In the genomic region with DNA sequence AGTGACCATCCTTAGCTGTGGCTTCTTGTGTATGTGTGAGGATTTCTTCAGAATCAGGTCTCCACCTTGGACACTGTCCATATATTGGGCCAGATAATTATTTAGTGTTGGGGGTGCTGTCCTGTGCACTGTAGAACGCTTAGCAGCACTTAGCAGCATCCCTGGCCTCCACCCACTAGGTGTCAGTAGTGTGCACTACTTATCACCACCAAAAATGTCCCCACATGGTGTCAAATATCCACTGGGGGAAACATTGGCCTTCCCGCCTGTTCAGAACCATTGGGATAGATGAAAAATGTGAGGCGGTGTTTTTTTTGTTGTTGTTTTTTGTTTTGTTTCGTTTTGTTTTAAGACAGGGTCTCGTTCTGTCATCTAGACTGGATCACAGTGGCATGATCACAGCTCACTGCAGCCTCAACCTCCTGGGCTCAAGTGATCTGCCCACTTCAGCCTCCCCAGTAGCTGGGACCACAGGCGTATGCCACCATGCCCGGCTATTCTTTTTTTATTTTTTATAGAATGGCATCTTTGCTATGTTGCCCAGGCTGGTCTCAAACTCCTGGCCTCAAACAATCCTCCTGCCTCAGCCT, we compare ENCODE assay signal across 8 cellular contexts.
DNase-seq lines count a peak whose midpoint lies in the region; ATAC-seq, FAIRE-seq and TF ChIP-seq lines count a peak whose summit lies in the region.

No MANE protein-coding gene starts in this region.

- peaks cover 21% of the 10 kb centered on the region for H3K27me3 Mint-ChIP-seq in CD4-positive, CD25-positive, alpha-beta regulatory T cell
- peaks cover 4% of the 10 kb centered on the region for H3K27me3 Mint-ChIP-seq in activated T-helper 2 cell treated with anti-CD3 and anti-CD28 coated beads, Interferon-gamma antibody, Interleukin-2, Interleukin-4, amounts not matched to agents 10 μg/mL and 5 μg/mL and 100 μg/mL, durations not matched to agents 14 hours and 24 hours and 36 hours (ENCODE audit: low read depth)

- peaks cover 0 to 1% (median 0%) of the 10 kb centered on the region in 7 donors for H3K9me3 Mint-ChIP-seq in CD4-positive, CD25-positive, alpha-beta regulatory T cell
- H3K9me3 Mint-ChIP-seq in activated T-helper 2 cell treated with anti-CD3 and anti-CD28 coated beads, Interferon-gamma antibody, Interleukin-2, Interleukin-4, amounts not matched to agents 10 μg/mL and 5 μg/mL and 100 μg/mL, durations not matched to agents 14 hours and 24 hours and 36 hours = no peaks in the 10 kb centered on the region

- TF ChIP-seq POLR2A in HepG2 (IDR thresholded peaks at IDR 0.05; ENCODE audit: insufficient read depth in 1 of 2, low read depth in 2 of 2, low read length in 2 of 2) = no peak
- no peak for TF ChIP-seq POLR2A in lower leg skin (IDR thresholded peaks at IDR 0.05)

- FAIRE-seq in HepG2 (lab: Jason Lieb, UNC) = peak; percentile 76

- H3K36me3 Mint-ChIP-seq in CD4-positive, CD25-positive, alpha-beta regulatory T cell = no peaks in the 10 kb centered on the region
- H3K36me3 Mint-ChIP-seq in activated T-helper 2 cell treated with anti-CD3 and anti-CD28 coated beads, Interferon-gamma antibody, Interleukin-2, Interleukin-4, amounts not matched to agents 10 μg/mL and 5 μg/mL and 100 μg/mL, durations not matched to agents 14 hours and 24 hours and 36 hours (ENCODE audit: low read depth) = no peaks in the 10 kb centered on the region

- peak in 1 of 2 donors; percentile 44 for ATAC-seq in CD4-positive, CD25-positive, alpha-beta regulatory T cell (ENCODE audit: low read depth in 2 of 2)
- ATAC-seq in GM19351 (IDR thresholded peaks at IDR 0.05; ENCODE audit: unreplicated experiment) (peak; percentile 86), HG03378 (IDR thresholded peaks at IDR 0.05; ENCODE audit: unreplicated experiment) (peak; percentile 93), HepG2 (peak; percentile 87), HG03095 (IDR thresholded peaks at IDR 0.05; ENCODE audit: unreplicated experiment) (no peak)

- peak; percentile 8 to 44 (median 8) for DNase-seq in CD4-positive, CD25-positive, alpha-beta regulatory T cell
- DNase-seq in WERI-Rb-1 = peak; percentile 60
- peak; percentile 16 for DNase-seq in HepG2 (ENCODE audit: low spot score)
- no peak for DNase-seq in lower leg skin (ENCODE audit: low spot score in 2 of 2)
- no peak for DNase-seq in activated T-helper 2 cell treated with anti-CD3 and anti-CD28 coated beads, Interferon-gamma antibody, Interleukin-2, Interleukin-4, amounts not matched to agents 10 μg/mL and 5 μg/mL and 100 μg/mL, durations not matched to agents 14 hours and 24 hours and 36 hours (ENCODE audit: low spot score)

- H4K20me1 ChIP-seq in HepG2 (ENCODE audit: insufficient read depth, low read length) = no peaks in the 10 kb centered on the region

- no peaks in the 10 kb centered on the region for H3K27me3 ChIP-seq in CD4-positive, CD25-positive, alpha-beta regulatory T cell (ENCODE audit: control insufficient read depth, insufficient read depth, low read length)
- H3K27me3 ChIP-seq in WERI-Rb-1 (ENCODE audit: insufficient read depth, low read depth, severe bottlenecking) (no peaks in the 10 kb centered on the region), HepG2 (ENCODE audit: control insufficient read depth in 1 of 2, insufficient read depth in 2 of 2, low read length in 2 of 2) (peaks cover 0 to 3% of the 10 kb centered on the region in 2 experiments; a peak in 1 of 5 replicates)

- no peak for TF ChIP-seq RAD21 in HepG2 (CRISPR knock-in tag; IDR thresholded peaks at IDR 0.05)

- H3K4me3 ChIP-seq in CD4-positive, CD25-positive, alpha-beta regulatory T cell (ENCODE audit: low read depth, low read length) = no peak overlapping the region
- no peak overlapping the region for H3K4me3 ChIP-seq in WERI-Rb-1 (ENCODE audit: low read depth, low read length)
- no peak overlapping the region for H3K4me3 ChIP-seq in HepG2 (replicated peaks in 1 of 3; ENCODE audit: insufficient read depth in 1 of 3, low read depth in 2 of 3, low read length in 3 of 3)
- no peak overlapping the region for H3K4me3 ChIP-seq in lower leg skin (ENCODE audit: low read depth, poor library complexity, severe bottlenecking)

- no peaks in the 10 kb centered on the region for H3K9me3 ChIP-seq in CD4-positive, CD25-positive, alpha-beta regulatory T cell (ENCODE audit: control insufficient read depth in 2 of 2, low read length in 2 of 2)
- H3K9me3 ChIP-seq in WERI-Rb-1 (ENCODE audit: severe bottlenecking) (peaks cover 2% of the 10 kb centered on the region), HepG2 (ENCODE audit: low read length) (no peaks in the 10 kb centered on the region)

- TF ChIP-seq CTCF in WERI-Rb-1 (IDR thresholded peaks at IDR 0.05; ENCODE audit: low read depth, low read length) (peak; percentile 77), HepG2 (CRISPR knock-in tag; IDR thresholded peaks at IDR 0.05) (peak; percentile 53), lower leg skin (IDR thresholded peaks at IDR 0.05) (no peak)

- H3K36me3 ChIP-seq in CD4-positive, CD25-positive, alpha-beta regulatory T cell (ENCODE audit: control insufficient read depth, insufficient read depth, low read length) = no peaks in the 10 kb centered on the region
- H3K36me3 ChIP-seq in WERI-Rb-1 = no peaks in the 10 kb centered on the region
- no peaks in the 10 kb centered on the region for H3K36me3 ChIP-seq in HepG2 (replicated peaks in 1 of 2; ENCODE audit: control insufficient read depth in 1 of 2, insufficient read depth in 2 of 2, low read length in 2 of 2)

- no TSS peak for BruUV-seq in HepG2 (replicated peaks; lab: Mats Ljungman, UMichigan)

- H3K4me3 Mint-ChIP-seq in CD4-positive, CD25-positive, alpha-beta regulatory T cell = no peak overlapping the region
- no peak overlapping the region for H3K4me3 Mint-ChIP-seq in activated T-helper 2 cell treated with anti-CD3 and anti-CD28 coated beads, Interferon-gamma antibody, Interleukin-2, Interleukin-4, amounts not matched to agents 10 μg/mL and 5 μg/mL and 100 μg/mL, durations not matched to agents 14 hours and 24 hours and 36 hours (ENCODE audit: low read depth)

- H2AFZ ChIP-seq in HepG2 (ENCODE audit: low read length) = no peak overlapping the region

- H3K4me1 ChIP-seq in CD4-positive, CD25-positive, alpha-beta regulatory T cell (ENCODE audit: control insufficient read depth, insufficient read depth, low read length, poor library complexity, severe bottlenecking) = no peaks in the 10 kb centered on the region
- no peaks in the 10 kb centered on the region for H3K4me1 ChIP-seq in HepG2 (ENCODE audit: insufficient read depth, low read length)

- H3K27ac Mint-ChIP-seq in CD4-positive, CD25-positive, alpha-beta regulatory T cell = no peak overlapping the region
- no peak overlapping the region for H3K27ac Mint-ChIP-seq in activated T-helper 2 cell treated with anti-CD3 and anti-CD28 coated beads, Interferon-gamma antibody, Interleukin-2, Interleukin-4, amounts not matched to agents 10 μg/mL and 5 μg/mL and 100 μg/mL, durations not matched to agents 14 hours and 24 hours and 36 hours

- in situ Hi-C loops in HepG2 (cut with HindIII; ENCODE audit: extremely low pct_ligation_motif_present, low pct_unique_long_range_greater_than_20kb) = no loop called here

- H3K79me2 ChIP-seq in HepG2 (ENCODE audit: insufficient read depth, low read length) = no peaks in the 10 kb centered on the region

- CTCF ChIA-PET in HepG2 (lab: Yijun Ruan, JAX; ENCODE audit: low intra/inter-chr PET ratio, low total read pairs) = no interaction called here

- H3K4me1 Mint-ChIP-seq in CD4-positive, CD25-positive, alpha-beta regulatory T cell = peaks cover 0 to 5% (median 0%) of the 10 kb centered on the region in 4 donors
- peaks cover 6% of the 10 kb centered on the region for H3K4me1 Mint-ChIP-seq in activated T-helper 2 cell treated with anti-CD3 and anti-CD28 coated beads, Interferon-gamma antibody, Interleukin-2, Interleukin-4, amounts not matched to agents 10 μg/mL and 5 μg/mL and 100 μg/mL, durations not matched to agents 14 hours and 24 hours and 36 hours (ENCODE audit: low read depth)

- TF ChIP-seq EP300 in HepG2 (IDR thresholded peaks at IDR 0.05; ENCODE audit: low read depth in 2 of 2, low read length in 2 of 2) (no peak), HepG2 (CRISPR knock-in tag; IDR thresholded peaks at IDR 0.05; ENCODE audit: borderline replicate concordance) (no peak)

- POLR2A ChIA-PET in HepG2 (lab: Yijun Ruan, JAX) = no interaction called here

- no peak overlapping the region for H3K4me2 ChIP-seq in HepG2 (ENCODE audit: low read depth, low read length)

- 57% methylated on average over 7 of the region's 7 CpGs for WGBS in HepG2 (ENCODE audit: low lambda C conversion rate)
- WGBS in lower leg skin, 2 donors = 92 to 95% methylated on average over 7 of the region's 7 CpGs

- no peak overlapping the region for H3K27ac ChIP-seq in CD4-positive, CD25-positive, alpha-beta regulatory T cell (ENCODE audit: insufficient read depth, low read length, poor library complexity, severe bottlenecking)
- no peak overlapping the region for H3K27ac ChIP-seq in WERI-Rb-1
- no peak overlapping the region for H3K27ac ChIP-seq in HepG2 (ENCODE audit: extremely low read length, insufficient read depth, low read length)

- intact Hi-C loops in HepG2 (cut with micrococcal nuclease; ENCODE audit: unreplicated experiment) (no loop called here), lower leg skin (cut with DNase I; ENCODE audit: low total_unique reads) (no loop called here)
- intact Hi-C loops in activated T-helper 2 cell treated with anti-CD3 and anti-CD28 coated beads, Interferon-gamma antibody, Interleukin-2, Interleukin-4, amounts not matched to agents 10 μg/mL and 5 μg/mL and 100 μg/mL, durations not matched to agents 14 hours and 24 hours and 36 hours (cut with micrococcal nuclease) = no loop called here

- no peak overlapping the region for H3K9ac ChIP-seq in HepG2 (ENCODE audit: insufficient read depth, low read depth, low read length)

TF ChIP-seq in HepG2, 621 proteins besides CTCF, POLR2A, EP300 and RAD21 (continues in another document):
- TF ChIP-seq STAG1 (CRISPR knock-in tag; IDR thresholded peaks at IDR 0.05) (peak; percentile 40), SMC3 (IDR thresholded peaks at IDR 0.05; ENCODE audit: low read length) (peak; percentile 24; the same call in 1 of the 2 replicates), ZNF703 (CRISPR knock-in tag; IDR thresholded peaks at IDR 0.05; ENCODE audit: borderline replicate concordance) (no peak), SIX4 (CRISPR knock-in tag; IDR thresholded peaks at IDR 0.05) (peak; percentile 67; the same call in 1 of the 2 replicates)

Comparison
In these comparisons a context has a peak if more than half of its experiments do, and no peak if none do; other contexts are left out.
1. DNase-seq: peak in CD4-positive, CD25-positive, alpha-beta regulatory T cell (3 of 3), WERI-Rb-1 (single experiment) and HepG2 (single experiment); none in lower leg skin (0 of 2) and activated T-helper 2 cell treated with anti-CD3 and anti-CD28 coated beads, Interferon-gamma antibody, Interleukin-2, Interleukin-4, amounts not matched to agents 10 μg/mL and 5 μg/mL and 100 μg/mL, durations not matched to agents 14 hours and 24 hours and 36 hours (single experiment).
2. CTCF ChIP-seq: peak in WERI-Rb-1 (single experiment) and HepG2 (single experiment); none in lower leg skin (0 of 3).